Comparison of ENCODE assay signal across 19 cellular contexts in the genomic region with DNA sequence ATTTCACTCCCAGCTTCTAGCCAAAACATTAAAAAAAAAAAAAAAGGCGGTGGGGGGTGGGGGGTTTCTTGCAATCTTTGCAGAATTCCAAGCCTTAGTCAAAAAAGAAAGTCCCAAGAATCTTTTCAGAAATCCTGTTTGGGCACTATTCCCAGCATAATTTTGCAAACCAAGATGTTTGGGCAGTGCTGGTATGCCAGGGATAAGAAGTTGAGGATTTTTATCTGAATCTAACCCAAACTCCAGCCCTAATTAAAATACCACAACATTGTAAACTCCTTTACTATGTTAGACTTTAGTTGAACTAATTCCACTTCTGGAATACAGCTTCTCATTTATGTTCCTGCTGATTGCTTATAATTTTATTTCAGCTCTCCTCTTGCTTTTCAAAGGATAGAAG.
DNase-seq lines count a peak whose midpoint lies in the region; TF ChIP-seq lines count a peak whose summit lies in the region.
"Had no signal": no experiment of that assay in that cellular context is flagged by ENCODE, and none has a peak within 500 bp of the region (broad histone marks: within the 10 kb centered on the region; RNA-seq: fewer than 3 reads in every experiment).

No MANE protein-coding gene starts in this region.

- H3K36me3 Mint-ChIP-seq in activated T-cell treated with anti-CD3 and anti-CD28 coated beads, Interleukin-2, amount 50 U/mL, for 24 hours (ENCODE audit: low read depth): no peaks in the 10 kb centered on the region
- no peaks in the 10 kb centered on the region for H3K36me3 Mint-ChIP-seq in endodermal cell (ENCODE audit: low read depth)
- H3K36me3 Mint-ChIP-seq: CD4-positive, CD25-positive, alpha-beta regulatory T cell had no signal

- H3K4me1 Mint-ChIP-seq in activated T-cell treated with anti-CD3 and anti-CD28 coated beads, Interleukin-2, amount 50 U/mL, for 24 hours (ENCODE audit: low read depth): no peaks in the 10 kb centered on the region
- H3K4me1 Mint-ChIP-seq in endodermal cell: no peaks in the 10 kb centered on the region
- H3K4me1 Mint-ChIP-seq: CD4-positive, CD25-positive, alpha-beta regulatory T cell had no signal

- no peaks in the 10 kb centered on the region for H3K27me3 ChIP-seq in endodermal cell (ENCODE audit: control insufficient read depth, insufficient read depth, low read length, poor library complexity, severe bottlenecking)
- H3K27me3 ChIP-seq: SJCRH30 had no signal

- H3K9me3 Mint-ChIP-seq in activated T-cell treated with anti-CD3 and anti-CD28 coated beads, Interleukin-2, amount 50 U/mL, for 24 hours: no peaks in the 10 kb centered on the region
- no peaks in the 10 kb centered on the region for H3K9me3 Mint-ChIP-seq in endodermal cell
- H3K9me3 Mint-ChIP-seq: HFFc6 had no signal

- no peaks in the 10 kb centered on the region for H3K4me1 ChIP-seq in endodermal cell (ENCODE audit: control insufficient read depth, insufficient read depth, low read length)
- H3K4me1 ChIP-seq: Caco-2, SJCRH30 had no signal

- no peak overlapping the region for H3K4me3 Mint-ChIP-seq in activated T-cell treated with anti-CD3 and anti-CD28 coated beads, Interleukin-2, amount 50 U/mL, for 24 hours
- no peak overlapping the region for H3K4me3 Mint-ChIP-seq in endodermal cell
- H3K4me3 Mint-ChIP-seq: CD4-positive, CD25-positive, alpha-beta regulatory T cell; HFFc6 had no signal

- no peaks in the 10 kb centered on the region for H3K27me3 Mint-ChIP-seq in activated T-cell treated with anti-CD3 and anti-CD28 coated beads, Interleukin-2, amount 50 U/mL, for 24 hours
- H3K27me3 Mint-ChIP-seq in endodermal cell (ENCODE audit: insufficient read depth): no peaks in the 10 kb centered on the region
- H3K27me3 Mint-ChIP-seq: CD4-positive, CD25-positive, alpha-beta regulatory T cell had no signal

- WGBS in endodermal cell (ENCODE audit: insufficient coverage in 1 of 2, insufficient read length in 1 of 2), 2 experiments: 80% methylated on average over 1 of the region's 1 CpG; no CpG with 5 or more reads in 1 of the 2 experiments

- H3K27ac ChIP-seq in endodermal cell (ENCODE audit: low read depth, low read length): no peak overlapping the region
- H3K27ac ChIP-seq: SJCRH30 had no signal

- DNase-seq in AG09309 (ENCODE audit: low read depth): peak; percentile 38
- DNase-seq in GM04503 (ENCODE audit: low read depth): peak; percentile 32
- peak; percentile 89 for DNase-seq in astrocyte of the hippocampus (ENCODE audit: low read depth, low spot score)
- DNase-seq in fibroblast of villous mesenchyme (ENCODE audit: low read depth): peak; percentile 25
- no peak for DNase-seq in activated T-cell treated with anti-CD3 and anti-CD28 coated beads, Interleukin-2, amount 50 U/mL, for 24 hours
- no peak for DNase-seq in endodermal cell
- DNase-seq in GM19238 (ENCODE audit: insufficient read length, low spot score): no peak
- no peak for DNase-seq in GM19240 (ENCODE audit: insufficient read length, low spot score)
- DNase-seq: Caco-2; CD4-positive, CD25-positive, alpha-beta regulatory T cell; DMS153; HFFc6; KG1; NCI-H1436; NCI-H2029; NCI-H2171; NCI-H748 treated with DMSO at 0.1 percent for 48 hours; PC-3; SJCRH30 had no signal

- H3K4me3 ChIP-seq in AG09309 (ENCODE audit: control insufficient read depth, low read depth, low read length): no peak overlapping the region
- H3K4me3 ChIP-seq in fibroblast of villous mesenchyme (ENCODE audit: low read depth, low read length): no peak overlapping the region
- H3K4me3 ChIP-seq in endodermal cell (ENCODE audit: low read length): no peak overlapping the region
- H3K4me3 ChIP-seq: SJCRH30 had no signal

- H3K9ac ChIP-seq in endodermal cell (ENCODE audit: extremely low read depth, low read length, poor library complexity, severe bottlenecking): no peak overlapping the region

- TF ChIP-seq CTCF in AG09309 (IDR thresholded peaks at IDR 0.05; ENCODE audit: control insufficient read depth, insufficient read depth, low read depth, low read length, missing control alignments): no peak
- TF ChIP-seq CTCF in fibroblast of villous mesenchyme (IDR thresholded peaks at IDR 0.05; ENCODE audit: insufficient read depth, low read depth, low read length): no peak
- no peak for TF ChIP-seq CTCF in endodermal cell (conservative IDR thresholded peaks at IDR 0.05)

- H3K9me3 ChIP-seq in endodermal cell (ENCODE audit: control insufficient read depth, low read length): no peaks in the 10 kb centered on the region
- H3K9me3 ChIP-seq: Caco-2, SJCRH30 had no signal

- no peak overlapping the region for H3K27ac Mint-ChIP-seq in activated T-cell treated with anti-CD3 and anti-CD28 coated beads, Interleukin-2, amount 50 U/mL, for 24 hours
- H3K27ac Mint-ChIP-seq in endodermal cell: no peak overlapping the region
- H3K27ac Mint-ChIP-seq: CD4-positive, CD25-positive, alpha-beta regulatory T cell; HFFc6 had no signal

- no peaks in the 10 kb centered on the region for H3K36me3 ChIP-seq in endodermal cell (ENCODE audit: control insufficient read depth, insufficient read depth, low read length)
- H3K36me3 ChIP-seq: SJCRH30 had no signal

Comparison
In these comparisons a context has a peak if more than half of its experiments do, and no peak if none do; other contexts are left out.
1. DNase-seq: peak in AG09309 (single experiment), GM04503 (single experiment), astrocyte of the hippocampus (single experiment) and fibroblast of villous mesenchyme (single experiment); none in activated T-cell treated with anti-CD3 and anti-CD28 coated beads, Interleukin-2, amount 50 U/mL, for 24 hours (single experiment), endodermal cell (single experiment), GM19238 (single experiment) and GM19240 (single experiment).